ENCODE assay signal across 1 cellular context in the genomic region with DNA sequence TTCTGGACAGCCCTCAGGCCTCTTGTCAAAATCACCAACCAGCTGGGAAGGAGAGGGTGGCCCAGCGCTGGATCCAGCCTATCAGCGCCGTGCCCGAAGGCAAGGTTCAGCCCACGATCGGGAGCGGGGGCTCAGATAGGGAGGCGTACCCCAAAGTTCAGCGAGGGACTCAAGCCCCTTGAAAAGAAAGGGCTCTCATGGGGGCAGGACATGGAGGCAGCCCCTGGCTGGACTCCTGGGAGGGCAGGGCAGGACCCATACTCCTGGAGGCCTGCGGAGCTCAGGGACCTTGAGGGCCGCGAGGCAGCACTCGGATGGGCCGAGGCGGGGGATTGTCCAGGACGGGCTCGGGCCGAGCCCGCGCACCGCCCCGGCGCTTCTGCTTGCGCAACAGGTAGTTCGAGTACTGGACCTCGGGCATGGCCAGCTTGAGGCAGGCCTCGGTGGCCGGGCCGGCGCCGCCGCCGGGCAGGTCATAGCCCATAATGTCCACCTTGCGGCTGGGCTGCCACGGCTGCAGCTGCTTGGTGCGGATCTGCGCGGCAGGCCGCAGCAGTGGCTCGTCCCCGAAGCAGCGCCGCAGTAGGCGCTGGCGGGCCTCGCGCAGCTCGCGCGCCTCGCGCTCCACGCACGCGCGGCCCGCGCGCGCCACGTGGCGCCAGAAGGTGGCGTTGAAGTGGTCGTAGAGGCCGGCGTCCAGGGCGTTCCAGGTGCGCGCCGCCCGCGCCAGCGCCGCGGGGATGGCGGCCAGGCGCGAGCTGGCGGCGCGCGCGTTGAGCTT.
TF ChIP-seq lines count a peak whose summit lies in the region.

No MANE protein-coding gene starts in this region.

TF ChIP-seq in IMR-90, 13 proteins besides CTCF, POLR2A, EP300 and RAD21:
- TF ChIP-seq CEBPB (IDR thresholded peaks at IDR 0.05; ENCODE audit: low read depth, low read length) (0 out of 2 replicates have a peak, but pooled peaks have one; percentile 13), SMC3 (IDR thresholded peaks at IDR 0.05; ENCODE audit: low read depth, low read length) (no peak)
TF ChIP-seq in IMR-90: peak in this region for 1.
